In genomic region chr17:4919511-4920047, GRCh38 we compare ENCODE assay signal across 20 cellular contexts. TPM values are rescaled to one million over a fixed set of nuclear protein-coding genes. Genes with fewer than 3 reads are reported as not detected.
DNase-seq lines count a peak whose midpoint lies in the region; ATAC-seq and TF ChIP-seq lines count a peak whose summit lies in the region.
"Had no signal": no experiment of that assay in that cellular context is flagged by ENCODE, and none has a peak within 500 bp of the region (broad histone marks: within the 10 kb centered on the region; RNA-seq: fewer than 3 reads in every experiment).

No MANE protein-coding gene starts in this region.

- H3K4me1 ChIP-seq in mesenchymal stem cell (ENCODE audit: control insufficient read depth, insufficient read depth, low read depth, low read length) = no peaks in the 10 kb centered on the region
- H3K4me1 ChIP-seq: foreskin keratinocyte, SJCRH30, suprapubic skin had no signal

- H3K9me3 Mint-ChIP-seq in dendritic cell treated with granulocyte-macrophage colony-stimulating factor and Interleukin-4, amounts not matched to agents 40 ng/mL and 50 ng/mL, for 4 days = no peaks in the 10 kb centered on the region
- no peaks in the 10 kb centered on the region for H3K9me3 Mint-ChIP-seq in activated CD8-positive, alpha-beta T cell treated with anti-CD3 and anti-CD28 coated beads for 36 hours
- H3K9me3 Mint-ChIP-seq: CD4-positive, alpha-beta T cell had no signal

- H4K91ac ChIP-seq in mesenchymal stem cell (ENCODE audit: low read length) = no peak overlapping the region

- peak overlapping the region in 1 of 2 experiments; percentile 6 for H3K4me3 ChIP-seq in mesenchymal stem cell (ENCODE audit: insufficient read depth in 1 of 2, low read depth in 1 of 2, low read length in 2 of 2)
- H3K4me3 ChIP-seq: left lung, SJCRH30, suprapubic skin had no signal

- peak; percentile 58 for DNase-seq in ELF-1 (ENCODE audit: low read depth, low spot score)
- DNase-seq in mesenchymal stem cell = peak; percentile 30
- no peak for DNase-seq in HuH-7 (ENCODE audit: low spot score)
- no peak for DNase-seq in T1000 (lab: John Stamatoyannopoulos, UW)
- DNase-seq in activated CD8-positive, alpha-beta T cell treated with anti-CD3 and anti-CD28 coated beads for 36 hours = no peak
- DNase-seq: activated gamma-delta T cell; amygdala; CD4-positive, alpha-beta T cell; cerebellar nuclear complex; foreskin keratinocyte; NCI-H1048; NCI-H526 treated with DMSO at 0.1 percent for 48 hours; stimulated activated CD4-positive, alpha-beta T cell treated with anti-CD3 and anti-CD28 coated beads, Interleukin-2, amount 100 ng/mL, for 48 hours had no signal

- no peak for ATAC-seq in activated CD8-positive, alpha-beta T cell treated with anti-CD3 and anti-CD28 coated beads for 36 hours
- ATAC-seq: foreskin keratinocyte had no signal

- H3K9me3 ChIP-seq in mesenchymal stem cell (ENCODE audit: control insufficient read depth, low read length) = no peaks in the 10 kb centered on the region
- H3K9me3 ChIP-seq: left lung, SJCRH30, suprapubic skin had no signal

- WGBS in mesenchymal stem cell = 57% methylated on average over 6 of the region's 8 CpGs

- no peak overlapping the region for H2BK120ac ChIP-seq in mesenchymal stem cell (ENCODE audit: low read depth, low read length)

- no peaks in the 10 kb centered on the region for H3K36me3 ChIP-seq in mesenchymal stem cell (ENCODE audit: control insufficient read depth in 1 of 2, insufficient read depth in 2 of 2, low read depth in 1 of 2, low read length in 2 of 2)
- H3K36me3 ChIP-seq: left lung, SJCRH30, suprapubic skin had no signal

- no peaks in the 10 kb centered on the region for H3K27me3 ChIP-seq in mesenchymal stem cell (ENCODE audit: control insufficient read depth in 1 of 2, insufficient read depth in 1 of 2, low read length in 2 of 2)
- H3K27me3 ChIP-seq: foreskin keratinocyte, left lung, SJCRH30, suprapubic skin had no signal

- no peak overlapping the region for H3K9ac ChIP-seq in mesenchymal stem cell (ENCODE audit: low read length)
- H3K9ac ChIP-seq: KMS-11 had no signal

- intact Hi-C loops in dendritic cell treated with granulocyte-macrophage colony-stimulating factor and Interleukin-4, amounts not matched to agents 40 ng/mL and 50 ng/mL, for 4 days (cut with micrococcal nuclease) = no loop called here
- intact Hi-C loops in activated CD8-positive, alpha-beta T cell treated with anti-CD3 and anti-CD28 coated beads for 36 hours (cut with micrococcal nuclease) = no loop called here

- H2AK5ac ChIP-seq in mesenchymal stem cell (ENCODE audit: low read length, severe bottlenecking) = no peak overlapping the region

- H3K27ac Mint-ChIP-seq in dendritic cell treated with granulocyte-macrophage colony-stimulating factor and Interleukin-4, amounts not matched to agents 40 ng/mL and 50 ng/mL, for 4 days = peak overlapping the region; percentile 67
- no peak overlapping the region for H3K27ac Mint-ChIP-seq in activated CD8-positive, alpha-beta T cell treated with anti-CD3 and anti-CD28 coated beads for 36 hours
- H3K27ac Mint-ChIP-seq: CD4-positive, alpha-beta T cell had no signal

- H3K18ac ChIP-seq in mesenchymal stem cell (ENCODE audit: low read depth in 1 of 2, low read length in 2 of 2) = no peak overlapping the region

- no peak overlapping the region for H3K4me3 Mint-ChIP-seq in dendritic cell treated with granulocyte-macrophage colony-stimulating factor and Interleukin-4, amounts not matched to agents 40 ng/mL and 50 ng/mL, for 4 days
- no peak overlapping the region for H3K4me3 Mint-ChIP-seq in activated CD8-positive, alpha-beta T cell treated with anti-CD3 and anti-CD28 coated beads for 36 hours
- H3K4me3 Mint-ChIP-seq: CD4-positive, alpha-beta T cell had no signal

- TF ChIP-seq CTCF in activated CD8-positive, alpha-beta T cell treated with anti-CD3 and anti-CD28 coated beads for 36 hours (IDR thresholded peaks at IDR 0.05) = no peak

- no peak overlapping the region for H4K8ac ChIP-seq in mesenchymal stem cell (ENCODE audit: low read length)

- H2BK12ac ChIP-seq in mesenchymal stem cell (ENCODE audit: low read length in 2 of 2) = no peak overlapping the region

- H3K27me3 Mint-ChIP-seq in dendritic cell treated with granulocyte-macrophage colony-stimulating factor and Interleukin-4, amounts not matched to agents 40 ng/mL and 50 ng/mL, for 4 days = no peaks in the 10 kb centered on the region
- no peaks in the 10 kb centered on the region for H3K27me3 Mint-ChIP-seq in activated CD8-positive, alpha-beta T cell treated with anti-CD3 and anti-CD28 coated beads for 36 hours
- H3K27me3 Mint-ChIP-seq: CD4-positive, alpha-beta T cell had no signal

- H2BK5ac ChIP-seq in mesenchymal stem cell (ENCODE audit: low read depth, low read length, poor library complexity, severe bottlenecking) = no peak overlapping the region

- H3K79me1 ChIP-seq in mesenchymal stem cell (replicated peaks; ENCODE audit: low read length, poor library complexity, severe bottlenecking) = no peaks in the 10 kb centered on the region

- no peak overlapping the region for H2AFZ ChIP-seq in mesenchymal stem cell (ENCODE audit: low read depth, low read length)

- no peak overlapping the region for H3K27ac ChIP-seq in mesenchymal stem cell (ENCODE audit: low read length, poor library complexity, severe bottlenecking)
- H3K27ac ChIP-seq: foreskin keratinocyte, HL-60, KMS-11, SJCRH30, suprapubic skin had no signal

- CTCF ChIA-PET in activated CD8-positive, alpha-beta T cell treated with anti-CD3 and anti-CD28 coated beads for 36 hours (lab: Charles Lee) = interaction anchor here (1.6 to 2.1 kb wide), 2 partner anchors 10 to 17 kb away, joined by 7 to 9 read pairs; partner anchors contain the start of gene CHRNE

- POLR2A ChIA-PET in activated CD8-positive, alpha-beta T cell treated with anti-CD3 and anti-CD28 coated beads for 36 hours (lab: Charles Lee) = interaction anchor here (1.1 to 3.4 kb wide), 3 partner anchors 19 to 47 kb away, joined by 3 to 19 read pairs (median 3); partner anchors contain the start of genes PFN1, RNF167, SLC25A11 and SPAG7

- H3K14ac ChIP-seq in mesenchymal stem cell (ENCODE audit: low read length in 2 of 2) = no peak overlapping the region

- H3K4me1 Mint-ChIP-seq in dendritic cell treated with granulocyte-macrophage colony-stimulating factor and Interleukin-4, amounts not matched to agents 40 ng/mL and 50 ng/mL, for 4 days (ENCODE audit: low read depth) = peaks cover 18% of the 10 kb centered on the region
- no peaks in the 10 kb centered on the region for H3K4me1 Mint-ChIP-seq in activated CD8-positive, alpha-beta T cell treated with anti-CD3 and anti-CD28 coated beads for 36 hours (ENCODE audit: low read depth)

- H3K36me3 Mint-ChIP-seq in dendritic cell treated with granulocyte-macrophage colony-stimulating factor and Interleukin-4, amounts not matched to agents 40 ng/mL and 50 ng/mL, for 4 days (ENCODE audit: low read depth) = no peaks in the 10 kb centered on the region
- H3K36me3 Mint-ChIP-seq in activated CD8-positive, alpha-beta T cell treated with anti-CD3 and anti-CD28 coated beads for 36 hours (ENCODE audit: low read depth) = no peaks in the 10 kb centered on the region

- H2BK15ac ChIP-seq in mesenchymal stem cell (ENCODE audit: low read depth, poor library complexity, severe bottlenecking) = no peak overlapping the region

- no peak overlapping the region for H3K4ac ChIP-seq in mesenchymal stem cell (ENCODE audit: low read depth in 1 of 2, low read length in 2 of 2)

- no peak overlapping the region for H3K23ac ChIP-seq in mesenchymal stem cell (ENCODE audit: low read length in 2 of 2)

- no peak overlapping the region for H3K4me2 ChIP-seq in mesenchymal stem cell (ENCODE audit: low read length, poor library complexity, severe bottlenecking)
- H3K4me2 ChIP-seq: KMS-11 had no signal

RNA-seq across cellular contexts. Expression of gene GP1BA, which starts 12.5 kb away (rescaled TPM):
- polyA plus RNA-seq in mesenchymal stem cell (2013, experiment 1 of 2) = 0.03 TPM
- polyA plus RNA-seq in mesenchymal stem cell (2013, experiment 2 of 2) = not detected
- total RNA-seq in activated CD8-positive, alpha-beta T cell treated with anti-CD3 and anti-CD28 coated beads for 36 hours = not detected
- total RNA-seq: CD4-positive, alpha-beta T cell; foreskin keratinocyte; SJCRH30; suprapubic skin had no signal
- polyA plus RNA-seq: AG04450, foreskin keratinocyte had no signal

RNA-seq across cellular contexts. Expression of gene CHRNE, which starts 16.7 kb away (rescaled TPM):
- 0.14 TPM for polyA plus RNA-seq in mesenchymal stem cell (2013, experiment 1 of 2)
- 0.22 TPM for polyA plus RNA-seq in mesenchymal stem cell (2013, experiment 2 of 2)
- under 1 TPM; 0.45 to 0.78 TPM for total RNA-seq in activated CD8-positive, alpha-beta T cell treated with anti-CD3 and anti-CD28 coated beads for 36 hours
- total RNA-seq: foreskin keratinocyte had no signal

RNA-seq across cellular contexts. Expression of gene C17orf107, which starts 20.2 kb away (rescaled TPM):
- 0.17 TPM for polyA plus RNA-seq in mesenchymal stem cell (2013, experiment 1 of 2)
- 0.23 TPM for polyA plus RNA-seq in mesenchymal stem cell (2013, experiment 2 of 2)
- total RNA-seq in activated CD8-positive, alpha-beta T cell treated with anti-CD3 and anti-CD28 coated beads for 36 hours = 1 to 10 TPM; 3.0 to 3.6 TPM

RNA-seq across cellular contexts. Expression of gene SLC25A11, which starts 20.3 kb away (rescaled TPM):
- polyA plus RNA-seq in mesenchymal stem cell (2013, experiment 1 of 2) = 37.5 TPM
- polyA plus RNA-seq in mesenchymal stem cell (2013, experiment 2 of 2) = 36.9 TPM
- 10 to 100 TPM; 80.8 to 87.0 TPM for total RNA-seq in activated CD8-positive, alpha-beta T cell treated with anti-CD3 and anti-CD28 coated beads for 36 hours

RNA-seq across cellular contexts. Expression of gene RNF167, which starts 20.5 kb away (rescaled TPM):
- polyA plus RNA-seq in mesenchymal stem cell (2013, experiment 1 of 2) = 84.3 TPM
- 84.9 TPM for polyA plus RNA-seq in mesenchymal stem cell (2013, experiment 2 of 2)
- 100 to 1,000 TPM; 144 to 152 TPM for total RNA-seq in activated CD8-positive, alpha-beta T cell treated with anti-CD3 and anti-CD28 coated beads for 36 hours

Comparison
In these comparisons a context has a peak if more than half of its experiments do, and no peak if none do; other contexts are left out.
1. DNase-seq: peak in ELF-1 (single experiment) and mesenchymal stem cell (single experiment); none in HuH-7 (single experiment), T1000 (single experiment) and activated CD8-positive, alpha-beta T cell treated with anti-CD3 and anti-CD28 coated beads for 36 hours (single experiment).